In genomic region chr7:99679032-99679399, GRCh38 we compare ENCODE assay signal across 1 cellular context.
TF ChIP-seq lines count a peak whose summit lies in the region.

No MANE protein-coding gene starts in this region.

TF ChIP-seq in SK-N-SH treated with all-trans-retinoic acid at 6 μM for 48 hours, 23 proteins besides CTCF, POLR2A, EP300 and RAD21 (continued from another document):
- TF ChIP-seq TSHZ2 (CRISPR knock-in tag; IDR thresholded peaks at IDR 0.05) = no peak
- no peak for TF ChIP-seq CSDC2 (CRISPR knock-in tag; IDR thresholded peaks at IDR 0.05)
TF ChIP-seq in SK-N-SH treated with all-trans-retinoic acid at 6 μM for 48 hours: peak in this region for 0.
